ENCODE assay signal across 1 cellular context in genomic region chr1:45395582-45395981, GRCh38.
A peak's percentile ranks its signal among the peaks of the same experiment; 100 is the strongest.
TF ChIP-seq lines count a peak whose summit lies in the region.

No MANE protein-coding gene starts in this region.

TF ChIP-seq in HEK293, 187 proteins besides CTCF, POLR2A, EP300 and RAD21 (continued from another document):
- TF ChIP-seq, protein P1, sequence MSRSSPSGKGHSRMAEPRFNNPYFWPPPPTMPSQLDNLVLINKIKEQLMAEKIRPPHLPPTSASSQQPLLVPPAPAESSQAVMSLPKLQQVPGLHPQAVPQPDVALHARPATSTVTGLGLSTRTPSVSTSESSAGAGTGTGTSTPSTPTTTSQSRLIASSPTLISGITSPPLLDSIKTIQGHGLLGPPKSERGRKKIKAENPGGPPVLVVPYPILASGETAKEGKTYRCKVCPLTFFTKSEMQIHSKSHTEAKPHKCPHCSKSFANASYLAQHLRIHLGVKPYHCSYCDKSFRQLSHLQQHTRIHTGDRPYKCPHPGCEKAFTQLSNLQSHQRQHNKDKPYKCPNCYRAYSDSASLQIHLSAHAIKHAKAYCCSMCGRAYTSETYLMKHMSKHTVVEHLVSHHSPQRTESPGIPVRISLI (tag by site-specific recombination; IDR thresholded peaks at IDR 0.05), result no peak
- TF ChIP-seq ZBTB48 (tag by site-specific recombination; IDR thresholded peaks at IDR 0.05), result no peak
- TF ChIP-seq ZFHX2 (tag by site-specific recombination; conservative IDR thresholded peaks at IDR 0.05), result no peak
- no peak for TF ChIP-seq HOXA7 (CRISPR knock-in tag; IDR thresholded peaks at IDR 0.05; ENCODE audit: borderline replicate concordance)
- TF ChIP-seq ZNF548 (tag by site-specific recombination; IDR thresholded peaks at IDR 0.05), result no peak
- TF ChIP-seq ZNF843 (tag by site-specific recombination; IDR thresholded peaks at IDR 0.05), result no peak
- no peak for TF ChIP-seq ZNF571 (tag by site-specific recombination; IDR thresholded peaks at IDR 0.05)
- TF ChIP-seq, protein P2, sequence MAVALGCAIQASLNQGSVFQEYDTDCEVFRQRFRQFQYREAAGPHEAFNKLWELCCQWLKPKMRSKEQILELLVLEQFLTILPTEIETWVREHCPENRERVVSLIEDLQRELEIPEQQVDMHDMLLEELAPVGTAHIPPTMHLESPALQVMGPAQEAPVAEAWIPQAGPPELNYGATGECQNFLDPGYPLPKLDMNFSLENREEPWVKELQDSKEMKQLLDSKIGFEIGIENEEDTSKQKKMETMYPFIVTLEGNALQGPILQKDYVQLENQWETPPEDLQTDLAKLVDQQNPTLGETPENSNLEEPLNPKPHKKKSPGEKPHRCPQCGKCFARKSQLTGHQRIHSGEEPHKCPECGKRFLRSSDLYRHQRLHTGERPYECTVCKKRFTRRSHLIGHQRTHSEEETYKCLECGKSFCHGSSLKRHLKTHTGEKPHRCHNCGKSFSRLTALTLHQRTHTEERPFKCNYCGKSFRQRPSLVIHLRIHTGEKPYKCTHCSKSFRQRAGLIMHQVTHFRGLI (tag by site-specific recombination; IDR thresholded peaks at IDR 0.05), result no peak
- TF ChIP-seq KLF7 (tag by site-specific recombination; IDR thresholded peaks at IDR 0.05; ENCODE audit: borderline replicate concordance), result no peak
- TF ChIP-seq ZNF600 (tag by site-specific recombination; IDR thresholded peaks at IDR 0.05), result no peak
- no peak for TF ChIP-seq ZNF433 (tag by site-specific recombination; IDR thresholded peaks at IDR 0.05; ENCODE audit: low read depth)
- no peak for TF ChIP-seq GLI4 (tag by site-specific recombination; IDR thresholded peaks at IDR 0.05)
- TF ChIP-seq ZNF138 (tag by site-specific recombination; IDR thresholded peaks at IDR 0.05; ENCODE audit: borderline replicate concordance), result no peak
- no peak for TF ChIP-seq ZSCAN16 (tag by site-specific recombination; IDR thresholded peaks at IDR 0.05)
- no peak for TF ChIP-seq ZNF623 (tag by site-specific recombination; IDR thresholded peaks at IDR 0.05)
- no peak for TF ChIP-seq ZNF626 (tag by site-specific recombination; IDR thresholded peaks at IDR 0.05)
- TF ChIP-seq ZNF202 (tag by site-specific recombination; IDR thresholded peaks at IDR 0.05; ENCODE audit: borderline replicate concordance), result no peak
- no peak for TF ChIP-seq ZNF37A (tag by site-specific recombination; IDR thresholded peaks at IDR 0.05)
- TF ChIP-seq, protein P3, sequence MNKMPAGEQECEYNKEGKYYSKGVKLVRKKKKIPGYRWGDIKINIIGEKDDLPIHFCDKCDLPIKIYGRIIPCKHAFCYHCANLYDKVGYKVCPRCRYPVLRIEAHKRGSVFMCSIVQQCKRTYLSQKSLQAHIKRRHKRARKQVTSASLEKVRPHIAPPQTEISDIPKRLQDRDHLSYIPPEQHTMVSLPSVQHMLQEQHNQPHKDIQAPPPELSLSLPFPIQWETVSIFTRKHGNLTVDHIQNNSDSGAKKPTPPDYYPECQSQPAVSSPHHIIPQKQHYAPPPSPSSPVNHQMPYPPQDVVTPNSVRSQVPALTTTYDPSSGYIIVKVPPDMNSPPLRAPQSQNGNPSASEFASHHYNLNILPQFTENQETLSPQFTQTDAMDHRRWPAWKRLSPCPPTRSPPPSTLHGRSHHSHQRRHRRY (tag by site-specific recombination; IDR thresholded peaks at IDR 0.05), result no peak
- TF ChIP-seq ZNF341 (tag by site-specific recombination; IDR thresholded peaks at IDR 0.05; ENCODE audit: low read depth), result no peak
- no peak for TF ChIP-seq ZNF558 (tag by site-specific recombination; IDR thresholded peaks at IDR 0.05)
- TF ChIP-seq ZNF140 (tag by site-specific recombination; IDR thresholded peaks at IDR 0.05), result peak; percentile 99
- TF ChIP-seq ZNF184 (tag by site-specific recombination; IDR thresholded peaks at IDR 0.05), result no peak
- TF ChIP-seq RBAK (tag by site-specific recombination; IDR thresholded peaks at IDR 0.05), result no peak
- TF ChIP-seq, protein P4, sequence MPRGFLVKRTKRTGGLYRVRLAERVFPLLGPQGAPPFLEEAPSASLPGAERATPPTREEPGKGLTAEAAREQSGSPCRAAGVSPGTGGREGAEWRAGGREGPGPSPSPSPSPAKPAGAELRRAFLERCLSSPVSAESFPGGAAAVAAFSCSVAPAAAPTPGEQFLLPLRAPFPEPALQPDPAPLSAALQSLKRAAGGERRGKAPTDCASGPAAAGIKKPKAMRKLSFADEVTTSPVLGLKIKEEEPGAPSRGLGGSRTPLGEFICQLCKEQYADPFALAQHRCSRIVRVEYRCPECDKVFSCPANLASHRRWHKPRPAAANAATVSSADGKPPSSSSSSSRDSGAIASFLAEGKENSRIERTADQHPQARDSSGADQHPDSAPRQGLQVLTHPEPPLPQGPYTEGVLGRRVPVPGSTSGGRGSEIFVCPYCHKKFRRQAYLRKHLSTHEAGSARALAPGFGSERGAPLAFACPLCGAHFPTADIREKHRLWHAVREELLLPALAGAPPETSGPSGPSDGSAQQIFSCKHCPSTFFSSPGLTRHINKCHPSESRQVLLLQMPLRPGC (tag by site-specific recombination; IDR thresholded peaks at IDR 0.05), result no peak
- TF ChIP-seq SP7 (tag by site-specific recombination; IDR thresholded peaks at IDR 0.05), result no peak
- TF ChIP-seq ZBTB17 (tag by site-specific recombination; IDR thresholded peaks at IDR 0.05), result no peak
- TF ChIP-seq, protein P5, sequence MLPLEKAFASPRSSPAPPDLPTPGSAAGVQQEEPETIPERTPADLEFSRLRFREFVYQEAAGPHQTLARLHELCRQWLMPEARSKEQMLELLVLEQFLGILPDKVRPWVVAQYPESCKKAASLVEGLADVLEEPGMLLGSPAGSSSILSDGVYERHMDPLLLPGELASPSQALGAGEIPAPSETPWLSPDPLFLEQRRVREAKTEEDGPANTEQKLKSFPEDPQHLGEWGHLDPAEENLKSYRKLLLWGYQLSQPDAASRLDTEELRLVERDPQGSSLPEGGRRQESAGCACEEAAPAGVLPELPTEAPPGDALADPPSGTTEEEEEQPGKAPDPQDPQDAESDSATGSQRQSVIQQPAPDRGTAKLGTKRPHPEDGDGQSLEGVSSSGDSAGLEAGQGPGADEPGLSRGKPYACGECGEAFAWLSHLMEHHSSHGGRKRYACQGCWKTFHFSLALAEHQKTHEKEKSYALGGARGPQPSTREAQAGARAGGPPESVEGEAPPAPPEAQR (tag by site-specific recombination; IDR thresholded peaks at IDR 0.05), result no peak
- TF ChIP-seq ZNF621 (tag by site-specific recombination; IDR thresholded peaks at IDR 0.05), result no peak
- no peak for TF ChIP-seq KLF16 (tag by site-specific recombination; IDR thresholded peaks at IDR 0.05)
